1 cellular context compared by ENCODE assay signal in genomic region chr13:110309661-110310524, GRCh38.
TF ChIP-seq lines count a peak whose summit lies in the region.

No MANE protein-coding gene starts in this region.

TF ChIP-seq in endothelial cell of umbilical vein, 7 proteins besides CTCF, POLR2A, EP300 and RAD21 (continued from another document):
- no peak for TF ChIP-seq POLR2AphosphoS5 (IDR thresholded peaks at IDR 0.05; ENCODE audit: insufficient read depth, low read depth, low read length)
- no peak for TF ChIP-seq FOS (IDR thresholded peaks at IDR 0.05; ENCODE audit: borderline replicate concordance, insufficient read depth, low read length)
- no peak for TF ChIP-seq JUN (IDR thresholded peaks at IDR 0.05; ENCODE audit: borderline replicate concordance, insufficient read depth, insufficient read length, low read depth)
- TF ChIP-seq MYC (IDR thresholded peaks at IDR 0.05; ENCODE audit: low read depth, low read length), result no peak
- TF ChIP-seq, protein P1, sequence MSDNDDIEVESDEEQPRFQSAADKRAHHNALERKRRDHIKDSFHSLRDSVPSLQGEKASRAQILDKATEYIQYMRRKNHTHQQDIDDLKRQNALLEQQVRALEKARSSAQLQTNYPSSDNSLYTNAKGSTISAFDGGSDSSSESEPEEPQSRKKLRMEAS (IDR thresholded peaks at IDR 0.05; ENCODE audit: insufficient read depth, insufficient read length), result no peak
- no peak for TF ChIP-seq EZH2 (IDR thresholded peaks at IDR 0.05; ENCODE audit: borderline replicate concordance, low read depth, low read length, severe bottlenecking)
